Comparison of ENCODE assay signal across 17 cellular contexts in genomic region chr1:100607628-100608240, GRCh38.
DNase-seq lines count a peak whose midpoint lies in the region; ATAC-seq lines count a peak whose summit lies in the region.
"Had no signal": no experiment of that assay in that cellular context is flagged by ENCODE, and none has a peak within 500 bp of the region (broad histone marks: within the 10 kb centered on the region; RNA-seq: fewer than 3 reads in every experiment).

No MANE protein-coding gene starts in this region.

- H3K36me3 ChIP-seq in effector memory CD4-positive, alpha-beta T cell (ENCODE audit: control insufficient read depth, insufficient read depth, low read length) = no peaks in the 10 kb centered on the region
- H3K36me3 ChIP-seq: MG63, SJCRH30 had no signal

- no peaks in the 10 kb centered on the region for H3K4me1 Mint-ChIP-seq in activated CD4-positive, alpha-beta memory T cell treated with anti-CD3 and anti-CD28 coated beads, Interleukin-2, amount 10 ng/mL, durations not matched to agents 7 days and 5 days
- H3K4me1 Mint-ChIP-seq: CD14-positive monocyte had no signal

- no peak overlapping the region for H3K27ac Mint-ChIP-seq in activated CD4-positive, alpha-beta memory T cell treated with anti-CD3 and anti-CD28 coated beads, Interleukin-2, amount 10 ng/mL, durations not matched to agents 7 days and 5 days
- H3K27ac Mint-ChIP-seq: CD14-positive monocyte had no signal

- H3K27me3 ChIP-seq in effector memory CD4-positive, alpha-beta T cell (replicated peaks; ENCODE audit: control insufficient read depth, insufficient read depth, low read length, poor library complexity, severe bottlenecking) = peaks cover 5% of the 10 kb centered on the region
- H3K27me3 ChIP-seq: MG63, SJCRH30 had no signal

- H3K9me3 Mint-ChIP-seq in activated CD4-positive, alpha-beta memory T cell treated with anti-CD3 and anti-CD28 coated beads, Interleukin-2, amount 10 ng/mL, durations not matched to agents 7 days and 5 days = peaks cover 3% of the 10 kb centered on the region

- no peak overlapping the region for H3K4me3 ChIP-seq in effector memory CD4-positive, alpha-beta T cell (ENCODE audit: insufficient read depth, low read depth, low read length, poor library complexity, severe bottlenecking)
- H3K4me3 ChIP-seq: MG63, SJCRH30 had no signal

- no peak overlapping the region for H3K4me3 Mint-ChIP-seq in activated CD4-positive, alpha-beta memory T cell treated with anti-CD3 and anti-CD28 coated beads, Interleukin-2, amount 10 ng/mL, durations not matched to agents 7 days and 5 days
- H3K4me3 Mint-ChIP-seq: CD14-positive monocyte had no signal

- no peak overlapping the region for H3K27ac ChIP-seq in effector memory CD4-positive, alpha-beta T cell (ENCODE audit: insufficient read depth, low read length, poor library complexity, severe bottlenecking)
- H3K27ac ChIP-seq: KMS-11, SJCRH30 had no signal

- intact Hi-C loops in sciatic nerve (cut with DNase I) = loop anchor here (10.0 kb wide), 1 partner anchor 257 kb away; no protein-coding TSS in a partner anchor

- no peaks in the 10 kb centered on the region for H3K4me1 ChIP-seq in effector memory CD4-positive, alpha-beta T cell (ENCODE audit: control insufficient read depth, insufficient read depth, low read length, poor library complexity, severe bottlenecking)
- H3K4me1 ChIP-seq: SJCRH30 had no signal

- H3K9me3 ChIP-seq in effector memory CD4-positive, alpha-beta T cell (ENCODE audit: control insufficient read depth, low read length) = no peaks in the 10 kb centered on the region
- H3K9me3 ChIP-seq: MG63, SJCRH30 had no signal

- peak; percentile 19 for DNase-seq in GM03348 (ENCODE audit: low spot score)
- peak; percentile 2 for DNase-seq in NCI-H69 (lab: John Stamatoyannopoulos, UW)
- peak; percentile 49 for DNase-seq in fibroblast of peridontal ligament (ENCODE audit: extremely low read depth)
- no peak for DNase-seq in sciatic nerve (ENCODE audit: low spot score)
- no peak for DNase-seq in HUDEP-2 (lab: John Stamatoyannopoulos, UW; ENCODE audit: unreplicated experiment in 76 of 76)
- no peak for DNase-seq in effector memory CD4-positive, alpha-beta T cell
- no peak for DNase-seq in activated CD4-positive, alpha-beta memory T cell treated with anti-CD3 and anti-CD28 coated beads, Interleukin-2, amount 10 ng/mL, durations not matched to agents 7 days and 5 days
- DNase-seq: DMS79, MG63, NCI-H1048, NCI-H1436, NCI-H1930, NCI-H226, SJCRH30 had no signal

- POLR2A ChIA-PET in activated CD4-positive, alpha-beta memory T cell treated with anti-CD3 and anti-CD28 coated beads, Interleukin-2, amount 10 ng/mL, durations not matched to agents 7 days and 5 days (lab: Charles Lee) = no interaction called here

- CTCF ChIA-PET in activated CD4-positive, alpha-beta memory T cell treated with anti-CD3 and anti-CD28 coated beads, Interleukin-2, amount 10 ng/mL, durations not matched to agents 7 days and 5 days (lab: Charles Lee) = interaction anchor here (0.6 kb wide), 1 partner anchor 1687 kb away, joined by 3 read pairs; no protein-coding TSS in a partner anchor

- ATAC-seq in sciatic nerve (peak; percentile 93), HG02759 (IDR thresholded peaks at IDR 0.05; ENCODE audit: unreplicated experiment) (no peak)

- peaks cover 21% of the 10 kb centered on the region for H3K27me3 Mint-ChIP-seq in activated CD4-positive, alpha-beta memory T cell treated with anti-CD3 and anti-CD28 coated beads, Interleukin-2, amount 10 ng/mL, durations not matched to agents 7 days and 5 days

- H3K36me3 Mint-ChIP-seq in activated CD4-positive, alpha-beta memory T cell treated with anti-CD3 and anti-CD28 coated beads, Interleukin-2, amount 10 ng/mL, durations not matched to agents 7 days and 5 days (ENCODE audit: low read depth) = no peaks in the 10 kb centered on the region
- H3K36me3 Mint-ChIP-seq: CD14-positive monocyte had no signal

Comparison
In these comparisons a context has a peak if more than half of its experiments do, and no peak if none do; other contexts are left out.
1. DNase-seq: peak in GM03348 (single experiment), NCI-H69 (single experiment) and fibroblast of peridontal ligament (single experiment); none in sciatic nerve (single experiment), HUDEP-2 (0 of 76), effector memory CD4-positive, alpha-beta T cell (0 of 3) and activated CD4-positive, alpha-beta memory T cell treated with anti-CD3 and anti-CD28 coated beads, Interleukin-2, amount 10 ng/mL, durations not matched to agents 7 days and 5 days (single experiment).